ENCODE assay signal across 6 cellular contexts in genomic region chr5:28770307-28770706, GRCh38.
"Had no signal": no experiment of that assay in that cellular context is flagged by ENCODE, and none has a peak within 500 bp of the region (broad histone marks: within the 10 kb centered on the region; RNA-seq: fewer than 3 reads in every experiment).

No MANE protein-coding gene starts in this region.

- DNase-seq: IMR-90, KBM-7, KG1 had no signal

- H3K27ac ChIP-seq: HL-60, KMS-11 had no signal

- H3K9ac ChIP-seq: KMS-11 had no signal

- H3K4me2 ChIP-seq: KMS-11 had no signal

- FAIRE-seq: HTR-8/SVneo had no signal
